In the genomic region with DNA sequence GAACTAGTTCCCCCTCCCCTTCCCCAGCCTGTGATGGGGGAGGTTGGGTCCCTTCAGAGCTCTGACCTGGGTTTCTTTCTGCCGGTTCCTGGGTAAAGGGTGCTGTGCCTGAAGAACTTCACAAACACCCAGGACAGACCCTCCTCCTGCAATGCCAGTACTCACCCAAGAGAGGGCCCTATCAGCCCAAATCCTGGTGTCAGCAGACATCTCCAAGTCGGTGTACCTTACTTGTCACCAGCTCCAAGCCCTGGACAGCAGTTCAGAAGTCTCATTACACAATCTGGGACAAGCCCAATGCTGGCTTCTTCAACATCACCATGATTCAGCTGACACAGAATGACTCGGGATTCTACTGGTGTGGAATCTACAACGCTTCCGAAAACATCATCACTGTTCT, we compare ENCODE assay signal across 19 cellular contexts. TPM values are rescaled to one million over a fixed set of nuclear protein-coding genes. Genes with fewer than 3 reads are reported as not detected.
DNase-seq lines count a peak whose midpoint lies in the region; TF ChIP-seq lines count a peak whose summit lies in the region.
"Had no signal": no experiment of that assay in that cellular context is flagged by ENCODE, and none has a peak within 500 bp of the region (broad histone marks: within the 10 kb centered on the region; RNA-seq: fewer than 3 reads in every experiment).

No MANE protein-coding gene starts in this region.

- intact Hi-C loops in left ventricle myocardium inferior (cut with micrococcal nuclease) = no loop called here

- peak overlapping the region; percentile 5 for H2AK5ac ChIP-seq in neuronal stem cell (ENCODE audit: low read depth, low read length)

- H3K18ac ChIP-seq in neuronal stem cell (ENCODE audit: low read length) = peak overlapping the region; percentile 3

- H3K79me1 ChIP-seq in neuronal stem cell (ENCODE audit: low read depth, low read length) = no peaks in the 10 kb centered on the region

- no peaks in the 10 kb centered on the region for H3K36me3 ChIP-seq in neuronal stem cell (replicated peaks in 1 of 2; ENCODE audit: control insufficient read depth in 2 of 2, insufficient read depth in 2 of 2, low read length in 2 of 2)
- no peaks in the 10 kb centered on the region for H3K36me3 ChIP-seq in left ventricle myocardium inferior
- H3K36me3 ChIP-seq: gastrocnemius medialis, spleen had no signal

- no peak overlapping the region for H2BK12ac ChIP-seq in neuronal stem cell (ENCODE audit: low read length)

- H3K14ac ChIP-seq in neuronal stem cell (ENCODE audit: low read length) = no peak overlapping the region

- peaks cover 1% of the 10 kb centered on the region for H3K36me3 Mint-ChIP-seq in chondrocyte (ENCODE audit: low read depth)
- H3K36me3 Mint-ChIP-seq: activated naive CD8-positive, alpha-beta T cell treated with anti-CD3 and anti-CD28 coated beads, Interleukin-2, amount 10 ng/mL, durations not matched to agents 7 days and 5 days; type B pancreatic cell had no signal

- DNase-seq in DMS53 (lab: John Stamatoyannopoulos, UW) = peak; percentile 63
- DNase-seq in DMS53 treated with DMSO at 0.1 percent for 48 hours (lab: John Stamatoyannopoulos, UW; ENCODE audit: unreplicated experiment) = no peak
- DNase-seq in MV-4-11 (lab: John Stamatoyannopoulos, UW) = peak; percentile 40
- peak; percentile 4 for DNase-seq in choroid plexus epithelial cell (ENCODE audit: low read depth)
- no peak for DNase-seq in neuronal stem cell (ENCODE audit: low spot score)
- DNase-seq in superior temporal gyrus (ENCODE audit: extremely low spot score) = no peak
- DNase-seq in left ventricle myocardium inferior = no peak
- DNase-seq in chondrocyte (ENCODE audit: low spot score) = no peak
- DNase-seq: activated naive CD8-positive, alpha-beta T cell treated with anti-CD3 and anti-CD28 coated beads, Interleukin-2, amount 10 ng/mL, durations not matched to agents 7 days and 5 days; gastrocnemius medialis; kidney glomerular epithelial cell; RPMI8226; spleen; T1000 had no signal

- no peaks in the 10 kb centered on the region for H3K4me1 Mint-ChIP-seq in chondrocyte (ENCODE audit: low read depth)
- H3K4me1 Mint-ChIP-seq: neural crest cell had no signal

- no peak overlapping the region for H4K91ac ChIP-seq in neuronal stem cell (ENCODE audit: low read depth, low read length, poor library complexity)

- H3K4me1 ChIP-seq in neuronal stem cell (ENCODE audit: control insufficient read depth in 2 of 2, insufficient read depth in 1 of 2, low read depth in 1 of 2, low read length in 2 of 2) (no peaks in the 10 kb centered on the region), left ventricle myocardium inferior (no peaks in the 10 kb centered on the region)
- H3K4me1 ChIP-seq: gastrocnemius medialis, spleen had no signal

- no peak overlapping the region for H3K4ac ChIP-seq in neuronal stem cell (ENCODE audit: low read length)

- no peak overlapping the region for H3K27ac Mint-ChIP-seq in chondrocyte (ENCODE audit: unreplicated experiment)
- H3K27ac Mint-ChIP-seq: IgD-negative memory B cell had no signal

- H3K27me3 ChIP-seq in neuronal stem cell (ENCODE audit: control insufficient read depth in 3 of 3, insufficient read depth in 3 of 3, low read depth in 1 of 3, low read length in 3 of 3) (no peaks in the 10 kb centered on the region), left ventricle myocardium inferior (ENCODE audit: low read depth) (peaks cover 76% of the 10 kb centered on the region)

- WGBS in neuronal stem cell (ENCODE audit: extremely low coverage in 2 of 2, insufficient read length in 2 of 2, insufficient replicate concordance in 1 of 2), 2 donors = no CpG with 5 or more reads among the region's 5 CpGs

- H3K27ac ChIP-seq in neuronal stem cell (replicated peaks; ENCODE audit: low read length) = no peak overlapping the region
- H3K27ac ChIP-seq in left ventricle myocardium inferior (replicated peaks) = no peak overlapping the region
- H3K27ac ChIP-seq: 22Rv1, coronary artery, gastrocnemius medialis had no signal

- H3K9me3 ChIP-seq in neuronal stem cell (replicated peaks in 1 of 2; ENCODE audit: control insufficient read depth in 2 of 2, insufficient read depth in 1 of 2, low read depth in 1 of 2, low read length in 2 of 2) (no peaks in the 10 kb centered on the region), left ventricle myocardium inferior (replicated peaks) (no peaks in the 10 kb centered on the region)
- H3K9me3 ChIP-seq: gastrocnemius medialis, spleen had no signal

- TF ChIP-seq CTCF in choroid plexus epithelial cell (conservative IDR thresholded peaks at IDR 0.05; ENCODE audit: low read depth, low read length) (peak; percentile 1), left ventricle myocardium inferior (IDR thresholded peaks at IDR 0.05; ENCODE audit: borderline replicate concordance) (no peak), chondrocyte (IDR thresholded peaks at IDR 0.05) (no peak)

- no peak overlapping the region for H2AFZ ChIP-seq in neuronal stem cell (ENCODE audit: low read length)

- no peak overlapping the region for H3K23ac ChIP-seq in neuronal stem cell (ENCODE audit: low read depth, low read length, poor library complexity)

- H3K4me3 ChIP-seq in choroid plexus epithelial cell (ENCODE audit: low read depth, low read length) = no peak overlapping the region
- H3K4me3 ChIP-seq in neuronal stem cell (ENCODE audit: low read length in 2 of 2) = no peak overlapping the region
- H3K4me3 ChIP-seq in left ventricle myocardium inferior = no peak overlapping the region
- H3K4me3 ChIP-seq: coronary artery, gastrocnemius medialis had no signal

- no peak overlapping the region for H3K4me3 Mint-ChIP-seq in chondrocyte (ENCODE audit: unreplicated experiment)
- H3K4me3 Mint-ChIP-seq: activated naive CD8-positive, alpha-beta T cell treated with anti-CD3 and anti-CD28 coated beads, Interleukin-2, amount 10 ng/mL, durations not matched to agents 7 days and 5 days; neural crest cell; type B pancreatic cell had no signal

- H4K8ac ChIP-seq in neuronal stem cell (ENCODE audit: low read depth, low read length) = no peak overlapping the region

- H2BK5ac ChIP-seq in neuronal stem cell (ENCODE audit: low read length) = no peak overlapping the region

- H3K4me2 ChIP-seq in neuronal stem cell (ENCODE audit: insufficient read depth, low read length, poor library complexity, severe bottlenecking) = no peak overlapping the region

- H3K9me3 Mint-ChIP-seq in chondrocyte (ENCODE audit: low read depth) = no peaks in the 10 kb centered on the region
- H3K9me3 Mint-ChIP-seq: activated naive CD8-positive, alpha-beta T cell treated with anti-CD3 and anti-CD28 coated beads, Interleukin-2, amount 10 ng/mL, durations not matched to agents 7 days and 5 days; IgD-negative memory B cell; neural crest cell; type B pancreatic cell had no signal

- H2BK120ac ChIP-seq in neuronal stem cell (ENCODE audit: low read depth, low read length) = no peak overlapping the region

- no peak overlapping the region for H3K9ac ChIP-seq in neuronal stem cell (ENCODE audit: low read depth, low read length, poor library complexity)

- H3K27me3 Mint-ChIP-seq in chondrocyte (ENCODE audit: low read depth) = peaks cover 53% of the 10 kb centered on the region

- H2BK15ac ChIP-seq in neuronal stem cell (ENCODE audit: low read length) = no peak overlapping the region

RNA-seq across cellular contexts. Expression of a gene that starts 0.5 kb away (rescaled TPM):
- not detected for polyA plus RNA-seq in neuronal stem cell (2013, experiment 1 of 2)
- polyA plus RNA-seq in neuronal stem cell (2013, experiment 2 of 2) = not detected
- not detected for total RNA-seq in left ventricle myocardium inferior
- not detected in 3 replicates for total RNA-seq in chondrocyte
- total RNA-seq: activated naive CD8-positive, alpha-beta T cell treated with anti-CD3 and anti-CD28 coated beads, Interleukin-2, amount 10 ng/mL, durations not matched to agents 7 days and 5 days; gastrocnemius medialis; neural crest cell had no signal

RNA-seq across cellular contexts. Expression of a gene that starts 27.7 kb away (rescaled TPM):
- polyA plus RNA-seq in neuronal stem cell (2013, experiment 1 of 2) = 0.01 TPM
- polyA plus RNA-seq in neuronal stem cell (2013, experiment 2 of 2) = not detected
- total RNA-seq in left ventricle myocardium inferior (not detected), chondrocyte (not detected in 3 replicates)
- total RNA-seq: neural crest cell had no signal

RNA-seq across cellular contexts. Expression of a gene that starts 57.9 kb away (rescaled TPM):
- not detected for polyA plus RNA-seq in neuronal stem cell (2013, experiment 1 of 2)
- not detected for polyA plus RNA-seq in neuronal stem cell (2013, experiment 2 of 2)
- 0.52 TPM for total RNA-seq in left ventricle myocardium inferior
- 0.25 TPM in 1 of 3 replicates, not detected in the others for total RNA-seq in chondrocyte
- total RNA-seq: activated naive CD8-positive, alpha-beta T cell treated with anti-CD3 and anti-CD28 coated beads, Interleukin-2, amount 10 ng/mL, durations not matched to agents 7 days and 5 days; neural crest cell had no signal

Comparison
In these comparisons a context has a peak if more than half of its experiments do, and no peak if none do; other contexts are left out.
1. DNase-seq: peak in DMS53 (single experiment), MV-4-11 (single experiment) and choroid plexus epithelial cell (single experiment); none in DMS53 treated with DMSO at 0.1 percent for 48 hours (single experiment), neuronal stem cell (single experiment), superior temporal gyrus (single experiment), left ventricle myocardium inferior (single experiment) and chondrocyte (single experiment).